In the genomic region with DNA sequence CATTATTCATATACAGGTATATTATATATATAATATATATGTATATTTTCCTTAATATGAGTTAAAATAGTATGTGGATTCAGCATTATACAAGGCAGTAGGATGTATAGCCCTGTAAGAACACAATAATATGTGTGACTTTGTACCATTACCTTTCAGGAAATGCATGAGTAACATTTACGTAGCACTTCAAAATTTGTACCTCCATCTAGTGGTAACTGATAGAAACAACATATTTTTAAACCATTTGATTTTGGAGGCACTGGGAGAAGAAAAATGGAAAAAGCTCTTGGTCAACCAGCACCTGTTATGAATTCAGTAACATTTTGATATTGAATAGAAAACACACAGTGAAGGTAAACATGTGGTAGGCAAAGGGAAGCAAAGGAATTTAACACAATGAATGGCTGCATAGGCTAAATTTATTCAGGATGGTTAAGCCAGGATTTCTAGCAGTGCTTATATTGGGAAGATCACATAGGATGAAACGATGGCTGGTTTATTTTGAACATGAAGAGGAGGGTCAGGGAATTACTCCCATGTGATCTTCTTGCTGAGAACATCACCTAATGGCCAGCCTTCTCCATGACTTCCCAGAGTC, we compare ENCODE assay signal across 9 cellular contexts.
DNase-seq lines count a peak whose midpoint lies in the region; ATAC-seq and TF ChIP-seq lines count a peak whose summit lies in the region.
"Had no signal": no experiment of that assay in that cellular context is flagged by ENCODE, and none has a peak within 500 bp of the region (broad histone marks: within the 10 kb centered on the region; RNA-seq: fewer than 3 reads in every experiment).

No MANE protein-coding gene starts in this region.

- POLR2A ChIA-PET in HEK293T (lab: Yijun Ruan, JAX): no interaction called here

- BruUV-seq in Calu3 (replicated peaks; lab: Mats Ljungman, UMichigan): no TSS peak

- no peaks in the 10 kb centered on the region for H3K4me1 Mint-ChIP-seq in progenitor cell of endocrine pancreas (ENCODE audit: low read depth)
- H3K4me1 Mint-ChIP-seq in Calu3 (ENCODE audit: low read depth, unreplicated experiment): peaks cover 11% of the 10 kb centered on the region

- H3K4me3 Mint-ChIP-seq in progenitor cell of endocrine pancreas (ENCODE audit: low read depth): no peak overlapping the region
- H3K4me3 Mint-ChIP-seq in Calu3 (ENCODE audit: low read depth, unreplicated experiment): no peak overlapping the region

- DNase-seq in ELR (ENCODE audit: low read depth): peak; percentile 68
- DNase-seq in HEK293T (ENCODE audit: extremely low spot score): peak; percentile 19
- peak; percentile 43 for DNase-seq in NCI-H460 (ENCODE audit: extremely low read depth, low read depth)
- DNase-seq in epithelial cell of esophagus (ENCODE audit: low read depth): peak; percentile 57
- DNase-seq in progenitor cell of endocrine pancreas (ENCODE audit: low spot score, unreplicated experiment): no peak
- no peak for DNase-seq in Calu3

- intact Hi-C loops in Calu3 (cut with micrococcal nuclease; ENCODE audit: unreplicated experiment): loop anchor here (5.0 to 10.0 kb wide), 3 partner anchors 304 to 768 kb away; no protein-coding TSS in a partner anchor

- peak; percentile 43 for TF ChIP-seq CTCF in epithelial cell of esophagus (IDR thresholded peaks at IDR 0.05; ENCODE audit: insufficient read depth, low read depth, low read length, missing control alignments)
- peak; percentile 65 for TF ChIP-seq CTCF in progenitor cell of endocrine pancreas (IDR thresholded peaks at IDR 0.05; ENCODE audit: unreplicated experiment)
- no peak for TF ChIP-seq CTCF in Calu3 (IDR thresholded peaks at IDR 0.05; ENCODE audit: unreplicated experiment)

- no peak for ATAC-seq in HG02642 (IDR thresholded peaks at IDR 0.05; ENCODE audit: poor library complexity, unreplicated experiment)
- ATAC-seq in HG02981 (IDR thresholded peaks at IDR 0.05; ENCODE audit: unreplicated experiment): no peak

- H3K36me3 Mint-ChIP-seq in progenitor cell of endocrine pancreas (ENCODE audit: insufficient read depth): no peaks in the 10 kb centered on the region
- H3K36me3 Mint-ChIP-seq in Calu3 (ENCODE audit: insufficient read depth, unreplicated experiment): no peaks in the 10 kb centered on the region

- no peak overlapping the region for H3K4me3 ChIP-seq in epithelial cell of esophagus (ENCODE audit: low read length)
- H3K4me3 ChIP-seq: SJCRH30 had no signal

- H3K27me3 Mint-ChIP-seq in progenitor cell of endocrine pancreas (peaks cover 3% of the 10 kb centered on the region), Calu3 (ENCODE audit: unreplicated experiment) (no peaks in the 10 kb centered on the region)

- H3K9me3 Mint-ChIP-seq in progenitor cell of endocrine pancreas (ENCODE audit: low read depth): no peaks in the 10 kb centered on the region
- no peaks in the 10 kb centered on the region for H3K9me3 Mint-ChIP-seq in Calu3 (ENCODE audit: low read depth, unreplicated experiment)

- CTCF ChIA-PET in HEK293T (lab: Yijun Ruan, JAX): no interaction called here
- CTCF ChIA-PET in Calu3 (lab: Charles Lee): interaction anchor here (0.6 to 1.3 kb wide), 3 partner anchors 300 to 566 kb away, joined by 3 to 6 read pairs (median 3); a partner anchor contains a TSS

- H3K27ac Mint-ChIP-seq in progenitor cell of endocrine pancreas (no peak overlapping the region), Calu3 (ENCODE audit: unreplicated experiment) (no peak overlapping the region)

TF ChIP-seq in HEK293T, 16 proteins besides CTCF, POLR2A, EP300 and RAD21:
- TF ChIP-seq SUZ12 (IDR thresholded peaks at IDR 0.05) (no peak), ARNT (IDR thresholded peaks at IDR 0.05) (no peak), FOXA1 (IDR thresholded peaks at IDR 0.05) (no peak), NFRKB (IDR thresholded peaks at IDR 0.05) (no peak), FOXK2 (IDR thresholded peaks at IDR 0.05) (no peak), TARDBP (IDR thresholded peaks at IDR 0.05) (no peak), HDGF (IDR thresholded peaks at IDR 0.05; ENCODE audit: borderline replicate concordance) (no peak), ELF4 (IDR thresholded peaks at IDR 0.05) (no peak), FOXM1 (IDR thresholded peaks at IDR 0.05; ENCODE audit: borderline replicate concordance) (no peak), LEF1 (IDR thresholded peaks at IDR 0.05; ENCODE audit: borderline replicate concordance) (no peak)
- TF ChIP-seq, protein P1, sequence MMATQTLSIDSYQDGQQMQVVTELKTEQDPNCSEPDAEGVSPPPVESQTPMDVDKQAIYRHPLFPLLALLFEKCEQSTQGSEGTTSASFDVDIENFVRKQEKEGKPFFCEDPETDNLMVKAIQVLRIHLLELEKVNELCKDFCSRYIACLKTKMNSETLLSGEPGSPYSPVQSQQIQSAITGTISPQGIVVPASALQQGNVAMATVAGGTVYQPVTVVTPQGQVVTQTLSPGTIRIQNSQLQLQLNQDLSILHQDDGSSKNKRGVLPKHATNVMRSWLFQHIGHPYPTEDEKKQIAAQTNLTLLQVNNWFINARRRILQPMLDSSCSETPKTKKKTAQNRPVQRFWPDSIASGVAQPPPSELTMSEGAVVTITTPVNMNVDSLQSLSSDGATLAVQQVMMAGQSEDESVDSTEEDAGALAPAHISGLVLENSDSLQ (IDR thresholded peaks at IDR 0.05): no peak

Comparison
In these comparisons a context has a peak if more than half of its experiments do, and no peak if none do; other contexts are left out.
1. DNase-seq: peak in ELR (single experiment), HEK293T (single experiment), NCI-H460 (single experiment) and epithelial cell of esophagus (single experiment); none in progenitor cell of endocrine pancreas (single experiment) and Calu3 (single experiment).